ENCODE assay signal across 1 cellular context in the genomic region with DNA sequence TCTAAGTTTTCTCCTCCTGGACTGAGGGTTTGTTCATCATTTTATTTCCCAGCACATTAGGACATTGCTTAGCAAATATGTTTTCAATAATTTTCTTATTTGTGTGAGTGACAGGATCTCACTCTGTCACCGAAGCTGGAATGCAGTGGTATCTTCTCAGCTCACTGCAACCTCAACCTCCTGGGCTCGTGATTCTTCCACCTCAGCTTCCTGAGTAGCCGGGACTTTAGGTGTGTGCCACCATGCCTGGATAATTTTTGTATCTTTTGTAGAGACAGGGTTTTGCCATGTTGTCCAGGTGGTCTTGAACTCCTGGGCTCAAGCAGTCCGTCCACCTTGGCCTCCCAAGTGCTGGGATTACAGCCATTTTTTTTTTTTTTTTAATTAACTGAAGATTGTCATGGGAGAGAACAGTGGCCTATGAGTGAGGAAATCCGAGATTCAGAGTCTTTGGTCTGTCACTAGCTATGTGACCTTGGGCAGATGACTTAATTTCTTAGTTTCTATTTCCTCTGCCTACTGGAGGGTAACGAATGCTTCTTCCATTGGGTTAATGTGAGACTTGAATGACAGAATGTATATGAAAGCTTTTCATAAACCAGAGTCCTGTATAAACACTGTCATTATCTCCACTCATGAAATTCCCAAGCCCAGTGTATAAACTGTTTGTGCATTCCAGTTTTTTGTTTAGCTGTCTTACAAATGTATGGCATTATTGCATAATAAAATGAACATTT.
TF ChIP-seq lines count a peak whose summit lies in the region.

No MANE protein-coding gene starts in this region.

TF ChIP-seq in HEK293T, 16 proteins besides CTCF, POLR2A, EP300 and RAD21:
- TF ChIP-seq, protein P1, sequence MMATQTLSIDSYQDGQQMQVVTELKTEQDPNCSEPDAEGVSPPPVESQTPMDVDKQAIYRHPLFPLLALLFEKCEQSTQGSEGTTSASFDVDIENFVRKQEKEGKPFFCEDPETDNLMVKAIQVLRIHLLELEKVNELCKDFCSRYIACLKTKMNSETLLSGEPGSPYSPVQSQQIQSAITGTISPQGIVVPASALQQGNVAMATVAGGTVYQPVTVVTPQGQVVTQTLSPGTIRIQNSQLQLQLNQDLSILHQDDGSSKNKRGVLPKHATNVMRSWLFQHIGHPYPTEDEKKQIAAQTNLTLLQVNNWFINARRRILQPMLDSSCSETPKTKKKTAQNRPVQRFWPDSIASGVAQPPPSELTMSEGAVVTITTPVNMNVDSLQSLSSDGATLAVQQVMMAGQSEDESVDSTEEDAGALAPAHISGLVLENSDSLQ (IDR thresholded peaks at IDR 0.05): peak; percentile 71
- no peak for TF ChIP-seq L3MBTL2 (conservative IDR thresholded peaks at IDR 0.05)
TF ChIP-seq in HEK293T: peak in this region for 1.
